ENCODE assay signal across 15 cellular contexts in the genomic region with DNA sequence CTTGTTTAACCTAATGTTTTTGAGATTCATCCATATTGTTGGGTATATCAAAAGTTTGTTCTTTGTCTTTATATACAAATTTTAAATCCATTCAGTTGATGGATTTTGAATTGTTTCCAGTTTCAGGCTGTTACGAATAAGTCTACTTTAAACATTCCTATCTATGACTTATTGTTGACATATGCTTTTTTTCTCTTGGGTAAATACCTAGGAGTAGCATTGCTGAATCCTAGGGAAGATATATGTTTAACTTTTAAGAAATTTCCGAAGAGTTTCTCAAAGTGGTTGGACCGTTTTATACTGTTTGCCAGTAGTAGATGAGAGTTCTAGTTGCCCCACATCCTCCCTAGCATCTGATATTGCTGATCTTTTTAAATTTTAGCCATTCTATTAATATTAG.
"Had no signal": no experiment of that assay in that cellular context is flagged by ENCODE, and none has a peak within 500 bp of the region (broad histone marks: within the 10 kb centered on the region; RNA-seq: fewer than 3 reads in every experiment).

No MANE protein-coding gene starts in this region.

- H3K27ac Mint-ChIP-seq: activated naive CD4-positive, alpha-beta T cell treated with anti-CD3 and anti-CD28 coated beads, Interleukin-2, amount 10 ng/mL, durations not matched to agents 7 days and 5 days; activated T-cell treated with anti-CD3 and anti-CD28 coated beads, Interleukin-2, amount 50 U/mL, for 24 hours; memory B cell; stimulated activated naive CD8-positive, alpha-beta T cell treated with anti-CD3 and anti-CD28 coated beads, Interleukin-15, amount 100 ng/mL, for 72 hours; type B pancreatic cell had no signal

- H3K27me3 ChIP-seq: brain microvascular endothelial cell had no signal

- H3K4me1 Mint-ChIP-seq: activated naive CD4-positive, alpha-beta T cell treated with anti-CD3 and anti-CD28 coated beads, Interleukin-2, amount 10 ng/mL, durations not matched to agents 7 days and 5 days; memory B cell; stimulated activated naive CD8-positive, alpha-beta T cell treated with anti-CD3 and anti-CD28 coated beads, Interleukin-15, amount 100 ng/mL, for 72 hours had no signal

- H3K27ac ChIP-seq: brain microvascular endothelial cell had no signal

- H3K9me3 Mint-ChIP-seq: activated naive CD4-positive, alpha-beta T cell treated with anti-CD3 and anti-CD28 coated beads, Interleukin-2, amount 10 ng/mL, durations not matched to agents 7 days and 5 days; activated T-cell treated with anti-CD3 and anti-CD28 coated beads, Interleukin-2, amount 50 U/mL, for 24 hours; memory B cell; stimulated activated naive CD8-positive, alpha-beta T cell treated with anti-CD3 and anti-CD28 coated beads, Interleukin-15, amount 100 ng/mL, for 72 hours; type B pancreatic cell had no signal

- H3K4me3 Mint-ChIP-seq: activated naive CD4-positive, alpha-beta T cell treated with anti-CD3 and anti-CD28 coated beads, Interleukin-2, amount 10 ng/mL, durations not matched to agents 7 days and 5 days; activated T-cell treated with anti-CD3 and anti-CD28 coated beads, Interleukin-2, amount 50 U/mL, for 24 hours; memory B cell; naive thymus-derived CD4-positive, alpha-beta T cell; stimulated activated naive CD8-positive, alpha-beta T cell treated with anti-CD3 and anti-CD28 coated beads, Interleukin-15, amount 100 ng/mL, for 72 hours; type B pancreatic cell had no signal

- ATAC-seq: left ventricle myocardium superior; mucosa of descending colon; naive thymus-derived CD4-positive, alpha-beta T cell; stimulated activated naive CD8-positive, alpha-beta T cell treated with anti-CD3 and anti-CD28 coated beads, Interleukin-15, amount 100 ng/mL, for 72 hours had no signal

- H3K4me3 ChIP-seq: mucosa of descending colon had no signal

- DNase-seq: activated CD4-positive, alpha-beta T cell treated with anti-CD3 and anti-CD28 coated beads, Interleukin-2, amount 50 U/mL, for 4 hours; activated CD4-positive, CD25-positive, alpha-beta regulatory T cell treated with anti-CD3 and anti-CD28 coated beads, Interleukin-2, amount 50 U/mL, for 72 hours; activated naive CD4-positive, alpha-beta T cell treated with anti-CD3 and anti-CD28 coated beads, Interleukin-2, amount 10 ng/mL, durations not matched to agents 7 days and 5 days; activated T-cell treated with anti-CD3 and anti-CD28 coated beads, Interleukin-2, amount 50 U/mL, for 24 hours; brain microvascular endothelial cell; dermis blood vessel endothelial cell; erythroblast; glutamatergic neuron; kidney glomerular epithelial cell; left ventricle myocardium superior; mucosa of descending colon; naive thymus-derived CD4-positive, alpha-beta T cell; stimulated activated naive CD8-positive, alpha-beta T cell treated with anti-CD3 and anti-CD28 coated beads, Interleukin-15, amount 100 ng/mL, for 72 hours had no signal

- H3K9me3 ChIP-seq: mucosa of descending colon had no signal

- H3K27me3 Mint-ChIP-seq: activated naive CD4-positive, alpha-beta T cell treated with anti-CD3 and anti-CD28 coated beads, Interleukin-2, amount 10 ng/mL, durations not matched to agents 7 days and 5 days; activated T-cell treated with anti-CD3 and anti-CD28 coated beads, Interleukin-2, amount 50 U/mL, for 24 hours; memory B cell; naive thymus-derived CD4-positive, alpha-beta T cell; stimulated activated naive CD8-positive, alpha-beta T cell treated with anti-CD3 and anti-CD28 coated beads, Interleukin-15, amount 100 ng/mL, for 72 hours; type B pancreatic cell had no signal
